ENCODE assay signal across 8 cellular contexts in genomic region chr4:184268574-184269160, GRCh38. TPM values are rescaled to one million over a fixed set of nuclear protein-coding genes. Genes with fewer than 3 reads are reported as not detected.
DNase-seq lines count a peak whose midpoint lies in the region; ATAC-seq and TF ChIP-seq lines count a peak whose summit lies in the region.

No MANE protein-coding gene starts in this region.

- no peaks in the 10 kb centered on the region for H3K36me3 ChIP-seq in BE2C
- no peaks in the 10 kb centered on the region for H3K36me3 ChIP-seq in IMR-90 (ENCODE audit: control insufficient read depth, insufficient read depth, low read length)
- H3K36me3 ChIP-seq in lower lobe of right lung, result no peaks in the 10 kb centered on the region

- TF ChIP-seq POLR2A in IMR-90 (IDR thresholded peaks at IDR 0.05; ENCODE audit: low read depth, low read length), result no peak

- peaks cover 60% of the 10 kb centered on the region for H3K4me1 Mint-ChIP-seq in activated CD8-positive, alpha-beta T cell treated with anti-CD3 and anti-CD28 coated beads for 36 hours (ENCODE audit: low read depth)

- no peak overlapping the region for H3K4me2 ChIP-seq in IMR-90 (ENCODE audit: low read depth, low read length)

- H3K4ac ChIP-seq in IMR-90 (ENCODE audit: low read depth, low read length), result no peak overlapping the region

- H3K27ac ChIP-seq in IMR-90 (ENCODE audit: insufficient read depth, low read length) (no peak overlapping the region), lower lobe of right lung (peak overlapping the region; percentile 86)

- H2AK9ac ChIP-seq in IMR-90 (replicated peaks; ENCODE audit: low read depth, low read length, poor library complexity), result no peak overlapping the region

- H3K27me3 ChIP-seq in BE2C (no peaks in the 10 kb centered on the region), IMR-90 (ENCODE audit: control insufficient read depth, insufficient read depth, low read length) (no peaks in the 10 kb centered on the region), lower lobe of right lung (ENCODE audit: low read depth) (no peaks in the 10 kb centered on the region)

- no peaks in the 10 kb centered on the region for H3K27me3 Mint-ChIP-seq in activated CD8-positive, alpha-beta T cell treated with anti-CD3 and anti-CD28 coated beads for 36 hours

- 0 out of 2 replicates have a peak overlapping the region, but pooled peaks have one; percentile 38 for H3K23ac ChIP-seq in IMR-90 (ENCODE audit: low read depth, low read length)

- 83% methylated on average over 1 of the region's 6 CpGs; no CpG with 5 or more reads in 1 of the 2 experiments for WGBS in IMR-90 (ENCODE audit: extremely low coverage in 2 of 2, insufficient read length in 1 of 2), 2 experiments

- H3K4me3 ChIP-seq in BE2C (ENCODE audit: low read depth, low read length), result peak overlapping the region; percentile 65
- H3K4me3 ChIP-seq in IMR-90 (ENCODE audit: insufficient read depth, low read depth, low read length), result no peak overlapping the region
- peak overlapping the region; percentile 36 for H3K4me3 ChIP-seq in lower lobe of right lung

- H4K8ac ChIP-seq in IMR-90 (ENCODE audit: low read depth in 2 of 2, low read length in 2 of 2), result peak overlapping the region in 1 of 2 experiments; percentile 38; a peak in 2 of 4 replicates

- 0 out of 2 replicates have a peak overlapping the region, but pooled peaks have one; percentile 14 for H3K14ac ChIP-seq in IMR-90 (replicated peaks; ENCODE audit: low read depth, low read length)

- POLR2A ChIA-PET in IMR-90 (lab: Charles Lee; ENCODE audit: unreplicated experiment), result interaction anchor here (0.6 kb wide), 1 partner anchor 197 kb away, joined by 3 read pairs; no protein-coding TSS in a partner anchor
- POLR2A ChIA-PET in activated CD8-positive, alpha-beta T cell treated with anti-CD3 and anti-CD28 coated beads for 36 hours (lab: Charles Lee), result interaction anchor here (0.7 to 5.1 kb wide), 12 partner anchors 12 to 557 kb away, joined by 3 to 48 read pairs (median 4); partner anchors contain the start of genes ACSL1, CENPU and IRF2

- H3K56ac ChIP-seq in IMR-90 (ENCODE audit: extremely low read depth, insufficient read depth, low read length), result no peak overlapping the region

- H3K27ac Mint-ChIP-seq in activated CD8-positive, alpha-beta T cell treated with anti-CD3 and anti-CD28 coated beads for 36 hours, result peak overlapping the region; percentile 95

- TF ChIP-seq CTCF in BE2C (IDR thresholded peaks at IDR 0.05; ENCODE audit: low read depth, low read length), result peak; percentile 35
- 0 out of 2 replicates have a peak, but pooled peaks have one; percentile 14 for TF ChIP-seq CTCF in IMR-90 (conservative IDR thresholded peaks at IDR 0.05; ENCODE audit: low read depth, low read length)
- TF ChIP-seq CTCF in activated CD8-positive, alpha-beta T cell treated with anti-CD3 and anti-CD28 coated beads for 36 hours (IDR thresholded peaks at IDR 0.05), result no peak
- no peak for TF ChIP-seq CTCF in lower lobe of right lung (IDR thresholded peaks at IDR 0.05)

- peak overlapping the region; percentile 15; the same call in 1 of the 2 replicates for H4K91ac ChIP-seq in IMR-90 (ENCODE audit: insufficient read depth, low read depth, low read length)

- H2BK120ac ChIP-seq in IMR-90 (ENCODE audit: low read depth, low read length), result peak overlapping the region; percentile 58

- H2AFZ ChIP-seq in IMR-90 (replicated peaks; ENCODE audit: low read length, poor library complexity), result no peak overlapping the region

- CTCF ChIA-PET in IMR-90 (lab: Yijun Ruan, JAX), result interaction anchor here (0.6 kb wide), 1 partner anchor 43 kb away, joined by 3 read pairs; no protein-coding TSS in a partner anchor
- CTCF ChIA-PET in activated CD8-positive, alpha-beta T cell treated with anti-CD3 and anti-CD28 coated beads for 36 hours (lab: Charles Lee), result interaction anchor here (0.9 to 4.4 kb wide), 14 partner anchors 12 to 376 kb away, joined by 3 to 33 read pairs (median 4); no protein-coding TSS in a partner anchor

- peak overlapping the region; percentile 36; the same call in 1 of the 2 replicates for H2BK20ac ChIP-seq in IMR-90 (ENCODE audit: low read depth, low read length)

- H3K9me1 ChIP-seq in IMR-90 (ENCODE audit: insufficient read depth, low read length), result peaks cover 6% of the 10 kb centered on the region; the same call in 1 of the 2 replicates

- H3K9me3 ChIP-seq in BE2C (no peaks in the 10 kb centered on the region), IMR-90 (ENCODE audit: control insufficient read depth, insufficient read depth, low read length) (no peaks in the 10 kb centered on the region), lower lobe of right lung (no peaks in the 10 kb centered on the region)

- H2BK5ac ChIP-seq in IMR-90 (ENCODE audit: low read depth, low read length, poor library complexity, severe bottlenecking), result peak overlapping the region; percentile 56

- dilution Hi-C loops in IMR-90 (cut with HindIII; ENCODE audit: low sequenced_read_pairs, unreplicated experiment), result no loop called here

- 0 out of 2 replicates have a peak overlapping the region, but pooled peaks have one; percentile 13 for H2AK5ac ChIP-seq in IMR-90 (ENCODE audit: low read depth, low read length)

- no peak overlapping the region for H3K9ac ChIP-seq in IMR-90 (ENCODE audit: low read depth, low read length)

- no peak for DNase-seq in BE2C
- no peak for DNase-seq in IMR-90
- DNase-seq in activated CD8-positive, alpha-beta T cell treated with anti-CD3 and anti-CD28 coated beads for 36 hours, result no peak
- DNase-seq in lower lobe of right lung, result no peak
- DNase-seq in activated effector memory CD4-positive, alpha-beta T cell treated with Interleukin-2 at 50 U/mL for 16 hours, result no peak
- DNase-seq in NCI-H2107 treated with DMSO at 0.1 percent for 48 hours (lab: John Stamatoyannopoulos, UW; ENCODE audit: unreplicated experiment), result no peak

- ATAC-seq in IMR-90 (ENCODE audit: low read depth) (no peak), lower lobe of right lung (no peak), GM21825 (IDR thresholded peaks at IDR 0.05; ENCODE audit: unreplicated experiment) (no peak), GM21529 (IDR thresholded peaks at IDR 0.05; ENCODE audit: unreplicated experiment) (no peak)
- ATAC-seq in activated CD8-positive, alpha-beta T cell treated with anti-CD3 and anti-CD28 coated beads for 36 hours, result no peak

- BruUV-seq in IMR-90 (replicated peaks; lab: Mats Ljungman, UMichigan), result no TSS peak

- H2BK15ac ChIP-seq in IMR-90 (ENCODE audit: low read depth, low read length), result peak overlapping the region; percentile 77; the same call in 2 of the 3 replicates

- no peaks in the 10 kb centered on the region for H4K20me1 ChIP-seq in IMR-90 (ENCODE audit: insufficient read depth, low read length)

- no peaks in the 10 kb centered on the region for H3K79me1 ChIP-seq in IMR-90 (ENCODE audit: low read depth in 1 of 2, low read length in 2 of 2)

- TF ChIP-seq RAD21 in IMR-90 (IDR thresholded peaks at IDR 0.05; ENCODE audit: low read length), result no peak

- no peaks in the 10 kb centered on the region for H3K36me3 Mint-ChIP-seq in activated CD8-positive, alpha-beta T cell treated with anti-CD3 and anti-CD28 coated beads for 36 hours (ENCODE audit: low read depth)

- intact Hi-C loops in IMR-90 (cut with micrococcal nuclease), result loop anchor here (2.0 to 5.0 kb wide), 3 partner anchors 114 to 464 kb away; partner anchors contain the start of gene CENPU
- intact Hi-C loops in activated CD8-positive, alpha-beta T cell treated with anti-CD3 and anti-CD28 coated beads for 36 hours (cut with micrococcal nuclease), result loop anchor here (2.0 to 10.0 kb wide), 4 partner anchors 20 to 209 kb away; no protein-coding TSS in a partner anchor
- intact Hi-C loops in lower lobe of right lung (cut with DNase I), result no loop called here

- no peak overlapping the region for H4K5ac ChIP-seq in IMR-90 (ENCODE audit: low read depth, low read length)

- peak overlapping the region; percentile 13; the same call in 1 of the 2 replicates for H3K18ac ChIP-seq in IMR-90 (ENCODE audit: low read depth, low read length)

- H3K4me3 Mint-ChIP-seq in activated CD8-positive, alpha-beta T cell treated with anti-CD3 and anti-CD28 coated beads for 36 hours, result peak overlapping the region; percentile 79

- in situ Hi-C loops in IMR-90 (cut with MboI; ENCODE audit: low sequenced_read_pairs), result no loop called here

- no peaks in the 10 kb centered on the region for H3K9me3 Mint-ChIP-seq in activated CD8-positive, alpha-beta T cell treated with anti-CD3 and anti-CD28 coated beads for 36 hours

- H3K4me1 ChIP-seq in BE2C, result no peaks in the 10 kb centered on the region
- peaks cover 12% of the 10 kb centered on the region for H3K4me1 ChIP-seq in IMR-90 (ENCODE audit: control insufficient read depth, insufficient read depth, low read length)
- peaks cover 23% of the 10 kb centered on the region for H3K4me1 ChIP-seq in lower lobe of right lung

TF ChIP-seq in IMR-90, 13 proteins besides CTCF, POLR2A, EP300 and RAD21:
- TF ChIP-seq MXI1 (IDR thresholded peaks at IDR 0.05; ENCODE audit: borderline replicate concordance, low read depth, low read length) (no peak), RFX5 (IDR thresholded peaks at IDR 0.05; ENCODE audit: low read depth, low read length) (no peak), MAZ (IDR thresholded peaks at IDR 0.05; ENCODE audit: borderline replicate concordance, low read depth, low read length) (no peak), SMC3 (IDR thresholded peaks at IDR 0.05; ENCODE audit: low read depth, low read length) (no peak), MAFK (IDR thresholded peaks at IDR 0.05; ENCODE audit: low read depth, low read length) (no peak), NFE2L2 (IDR thresholded peaks at IDR 0.05; ENCODE audit: low read depth, low read length) (no peak)

RNA-seq across cellular contexts. Expression of gene ENPP6, which starts 51.0 kb away (rescaled TPM):
- polyA plus RNA-seq in BE2C (2012; ENCODE audit: insufficient read depth, insufficient read length, low read depth), result 0.45 TPM
- total RNA-seq in IMR-90 (2012; rRNA removed), result not detected in 2 replicates
- polyA plus RNA-seq in IMR-90 (2012; rRNA removed), result not detected in 2 replicates
- not detected in 2 replicates for polyA plus RNA-seq in IMR-90 (2012; cell fraction: cytosol; rRNA removed)
- polyA plus RNA-seq in IMR-90 (2012; cell fraction: nucleus; rRNA removed; ENCODE audit: low replicate concordance), result not detected in 2 replicates
- total RNA-seq in activated CD8-positive, alpha-beta T cell treated with anti-CD3 and anti-CD28 coated beads for 36 hours, result under 1 TPM; 0.27 to 0.40 TPM
- total RNA-seq in lower lobe of right lung, result 0.74 TPM

Comparison
In these comparisons a context has a peak if more than half of its experiments do, and no peak if none do; other contexts are left out.
1. CTCF ChIP-seq: peak in BE2C (single experiment) and IMR-90 (single experiment); none in activated CD8-positive, alpha-beta T cell treated with anti-CD3 and anti-CD28 coated beads for 36 hours (single experiment) and lower lobe of right lung (single experiment).